Comparison of ENCODE assay signal across 8 cellular contexts in the genomic region with DNA sequence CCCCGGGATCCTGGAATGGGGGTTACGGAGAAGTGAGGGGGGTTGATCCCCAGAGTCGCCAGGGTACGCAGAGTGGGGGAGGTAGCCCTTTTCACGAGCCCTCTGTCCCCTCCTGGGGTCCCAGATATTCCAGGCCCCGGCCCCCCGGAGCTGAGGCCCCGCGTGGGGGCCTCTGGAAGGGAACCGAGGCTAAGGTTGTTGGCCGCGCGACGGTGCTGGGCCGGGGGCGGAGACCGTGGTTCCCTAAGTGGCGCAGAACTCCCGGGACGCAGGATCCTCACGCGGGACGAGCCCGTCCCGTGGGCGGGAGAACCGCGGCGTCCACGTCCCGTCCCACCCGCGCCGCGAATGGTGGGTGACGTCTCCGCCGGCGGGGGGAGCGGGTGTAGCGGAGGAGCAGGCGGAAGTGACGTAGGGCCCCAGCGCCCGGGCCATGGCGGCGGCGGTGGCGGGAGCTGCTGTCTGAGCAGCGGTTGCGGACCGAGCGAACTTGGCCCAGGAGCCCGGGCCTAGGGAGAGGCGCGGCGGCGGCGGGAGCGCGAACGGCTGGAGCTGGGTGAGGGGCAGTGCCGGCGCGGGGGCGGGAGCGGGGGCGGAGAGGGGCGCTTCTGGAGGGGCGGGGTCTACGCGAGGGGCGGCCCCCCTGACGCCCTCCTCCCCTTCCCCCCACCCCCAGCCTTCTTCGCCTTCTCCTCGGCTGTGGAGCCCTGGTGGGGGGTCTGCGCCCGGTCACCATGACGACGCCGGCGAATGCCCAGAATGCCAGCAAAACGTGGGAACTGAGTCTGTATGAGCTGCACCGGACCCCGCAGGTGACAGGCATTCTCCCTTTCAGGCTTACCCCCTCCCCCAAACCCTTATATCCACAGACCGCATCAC. TPM values are rescaled to one million over a fixed set of nuclear protein-coding genes. Genes with fewer than 3 reads are reported as not detected.
DNase-seq lines count a peak whose midpoint lies in the region; ATAC-seq and TF ChIP-seq lines count a peak whose summit lies in the region.

A gene (plus strand): TSS at position 412 of the 879 bp plus-strand sequence. CDS start 323 bp downstream, at position 735.

- peaks cover 38% of the 10 kb centered on the region for H3K4me1 ChIP-seq in mononuclear cell (ENCODE audit: insufficient read depth, low read length)

- peak; percentile 42 for ATAC-seq in HG03469 (IDR thresholded peaks at IDR 0.05; ENCODE audit: unreplicated experiment)

- H3K4me3 ChIP-seq in epithelial cell of esophagus (ENCODE audit: low read length) (peak within 1 kb of the TSS; percentile 79), mononuclear cell (ENCODE audit: low read length) (peak within 1 kb of the TSS; percentile 80)

- peaks cover 9% of the 10 kb centered on the region for H3K27me3 ChIP-seq in mononuclear cell (ENCODE audit: insufficient read depth, low read length)

- H3K9me3 ChIP-seq in mononuclear cell (ENCODE audit: low read depth, low read length): no peaks in the 10 kb centered on the region

- DNase-seq in NCI-H82 (lab: John Stamatoyannopoulos, UW): peak; percentile 85
- DNase-seq in NCI-H82 treated with DMSO at 0.1 percent for 48 hours (lab: John Stamatoyannopoulos, UW; ENCODE audit: unreplicated experiment): no peak
- peak; percentile 87 for DNase-seq in OCI-M1 (lab: John Stamatoyannopoulos, UW)
- peak; percentile 84 for DNase-seq in activated T-cell treated with anti-CD3 and anti-CD28 coated beads for 4 hours
- peak; percentile 69 for DNase-seq in epithelial cell of esophagus (ENCODE audit: low read depth)
- DNase-seq in stimulated activated CD8-positive, alpha-beta memory T cell treated with anti-CD3 and anti-CD28 coated beads, Interleukin-2, amount 100 ng/mL, for 1 hour (ENCODE audit: low read depth in 2 of 2): peak; percentile 66 to 79

- TF ChIP-seq CTCF in epithelial cell of esophagus (IDR thresholded peaks at IDR 0.05; ENCODE audit: insufficient read depth, low read depth, low read length, missing control alignments): no peak

RNA-seq across cellular contexts. Expression of the gene that starts here (rescaled TPM):
- 11.4 TPM for total RNA-seq in mononuclear cell
